8 cellular contexts compared by ENCODE assay signal in genomic region chr17:20008242-20009051, GRCh38. TPM values are rescaled to one million over a fixed set of nuclear protein-coding genes. Genes with fewer than 3 reads are reported as not detected.
DNase-seq lines count a peak whose midpoint lies in the region; ATAC-seq and TF ChIP-seq lines count a peak whose summit lies in the region.

No MANE protein-coding gene starts in this region.

- H3K4me2 ChIP-seq in HCT116 (ENCODE audit: low read length): peak overlapping the region; percentile 91

- TF ChIP-seq CTCF in HCT116 (IDR thresholded peaks at IDR 0.05 in 2 of 3, conservative IDR thresholded peaks at IDR 0.05 in 1 of 3; ENCODE audit: borderline replicate concordance in 1 of 3, insufficient read depth in 1 of 3, low read depth in 2 of 3, low read length in 2 of 3) (no peak), coronary artery (IDR thresholded peaks at IDR 0.05) (no peak), lung (IDR thresholded peaks at IDR 0.05; ENCODE audit: control extremely low read depth, extremely low read depth) (no peak)

- H3K9ac ChIP-seq in HCT116 (ENCODE audit: low read length): peak overlapping the region; percentile 26; the same call in 1 of the 2 replicates

- POLR2A ChIA-PET in HCT116 (lab: Charles Lee): interaction anchor here (0.8 to 1.7 kb wide), 2 partner anchors 12 to 141 kb away, joined by 3 read pairs; no protein-coding TSS in a partner anchor

- H3K27me3 ChIP-seq in HCT116 (ENCODE audit: insufficient read depth, low read length) (0 out of 2 replicates have a peak, but pooled peaks cover 5% of the 10 kb centered on the region), lung (ENCODE audit: control insufficient read depth, insufficient read depth) (no peaks in the 10 kb centered on the region), thymus (ENCODE audit: control insufficient read depth, insufficient read depth) (peaks cover 40% of the 10 kb centered on the region)

- H3K79me2 ChIP-seq in HCT116 (ENCODE audit: insufficient read depth, low read length): no peaks in the 10 kb centered on the region

- ATAC-seq in HCT116: peak; percentile 64
- ATAC-seq in lung (ENCODE audit: insufficient read depth, low FRiP score): peak; percentile 40
- no peak for ATAC-seq in HG03025 (IDR thresholded peaks at IDR 0.05; ENCODE audit: low FRiP score, unreplicated experiment)

- H3K27ac ChIP-seq in HCT116 (ENCODE audit: low read depth, low read length): peak overlapping the region; percentile 30; the same call in 1 of the 2 replicates
- H3K27ac ChIP-seq in coronary artery: peak overlapping the region; percentile 80 to 86
- H3K27ac ChIP-seq in lung (ENCODE audit: low read depth in 1 of 2, low read length in 1 of 2): peak overlapping the region in 1 of 2 donors; percentile 22
- no peak overlapping the region for H3K27ac ChIP-seq in thymus (ENCODE audit: low read depth)

- RAD21 ChIA-PET in HCT116 (lab: Charles Lee; ENCODE audit: low non-redundant PET in 1 of 2, low total read pairs in 2 of 2, uncharacterized antibody in 2 of 2, unreplicated experiment in 2 of 2): interaction anchor here in 1 of 2 experiments (2.3 kb wide), 1 partner anchor 16 kb away, joined by 7 read pairs; no protein-coding TSS in a partner anchor

- H3K4me3 ChIP-seq in HCT116 (replicated peaks in 1 of 2; ENCODE audit: low read depth in 1 of 2, low read length in 2 of 2): peak overlapping the region; percentile 59 to 71
- H3K4me3 ChIP-seq in coronary artery: peak overlapping the region; percentile 76
- H3K4me3 ChIP-seq in lung: peak overlapping the region; percentile 43
- H3K4me3 ChIP-seq in thymus (ENCODE audit: low read length): peak overlapping the region; percentile 53

- H3K9me2 ChIP-seq in HCT116 (ENCODE audit: insufficient read depth): no peaks in the 10 kb centered on the region

- no peaks in the 10 kb centered on the region for H4K20me1 ChIP-seq in HCT116 (ENCODE audit: insufficient read depth)

- BruUV-seq in HCT116 (replicated peaks; lab: Mats Ljungman, UMichigan): no TSS peak

- TF ChIP-seq POLR2A in HCT116 (IDR thresholded peaks at IDR 0.05; ENCODE audit: borderline replicate concordance, extremely low read depth, insufficient read depth, insufficient read length): no peak

- peak overlapping the region; percentile 62 for H2AFZ ChIP-seq in HCT116 (ENCODE audit: low read depth, low read length, poor library complexity, severe bottlenecking)

- peak; percentile 2 for DNase-seq in NCI-H2196 (lab: John Stamatoyannopoulos, UW; ENCODE audit: unreplicated experiment)
- no peak for DNase-seq in NCI-H2196 treated with DMSO at 0.1 percent for 48 hours (lab: John Stamatoyannopoulos, UW; ENCODE audit: unreplicated experiment)
- no peak for DNase-seq in HCT116 (ENCODE audit: low read depth, low spot score)
- peak; percentile 44 for DNase-seq in RKO (ENCODE audit: low spot score)
- DNase-seq in coronary artery (ENCODE audit: low spot score): peak; percentile 78
- peak; percentile 24 for DNase-seq in lung (ENCODE audit: low spot score)

- H3K4me1 ChIP-seq in HCT116 (ENCODE audit: control insufficient read depth in 1 of 2, insufficient read depth in 2 of 2, low read length in 2 of 2) (peaks cover 5 to 25% of the 10 kb centered on the region in 2 experiments; a peak in 2 of 4 replicates), lung (ENCODE audit: control insufficient read depth in 2 of 2, insufficient read depth in 2 of 2, low read length in 2 of 2) (peaks cover 0 to 4% of the 10 kb centered on the region in 2 donors), thymus (ENCODE audit: control insufficient read depth, insufficient read depth, low read length) (peaks cover 14% of the 10 kb centered on the region)

- H3K9me3 ChIP-seq in HCT116 (ENCODE audit: control insufficient read depth in 1 of 2, insufficient read depth in 1 of 2, low read depth in 1 of 2, low read length in 2 of 2) (no peaks in the 10 kb centered on the region), lung (ENCODE audit: control insufficient read depth in 2 of 2, insufficient read depth in 1 of 2, low read length in 1 of 2) (no peaks in the 10 kb centered on the region), thymus (ENCODE audit: control insufficient read depth) (peaks cover 2% of the 10 kb centered on the region)

- CTCF ChIA-PET in HCT116 (lab: Charles Lee): interaction anchor here (0.9 to 2.9 kb wide), 5 partner anchors 12 to 108 kb away, joined by 3 to 47 read pairs (median 3); no protein-coding TSS in a partner anchor

- intact Hi-C loops in HCT116 (cut with micrococcal nuclease): loop anchor here (5.0 kb wide), 1 partner anchor 89 kb away; no protein-coding TSS in a partner anchor

- TF ChIP-seq RAD21 in HCT116 (IDR thresholded peaks at IDR 0.05; ENCODE audit: low read depth): no peak

- WGBS in lung, 2 donors: 28 to 32% methylated on average over 35 of the region's 35 CpGs
- WGBS in thymus: 35% methylated on average over 35 of the region's 35 CpGs

- H3K36me3 ChIP-seq in HCT116 (ENCODE audit: control insufficient read depth in 1 of 2, insufficient read depth in 2 of 2, low read length in 2 of 2) (no peaks in the 10 kb centered on the region), lung (ENCODE audit: control insufficient read depth in 2 of 2, insufficient read depth in 2 of 2, low read length in 2 of 2) (no peaks in the 10 kb centered on the region), thymus (ENCODE audit: control insufficient read depth, insufficient read depth) (no peaks in the 10 kb centered on the region)

TF ChIP-seq in HCT116, 20 proteins besides CTCF, POLR2A, EP300 and RAD21:
- TF ChIP-seq SRF (IDR thresholded peaks at IDR 0.05; ENCODE audit: low read depth): no peak
- 0 out of 2 replicates have a peak, but pooled peaks have one; percentile 0 for TF ChIP-seq CBX3 (IDR thresholded peaks at IDR 0.05; ENCODE audit: low read depth)
- TF ChIP-seq SIN3A (IDR thresholded peaks at IDR 0.05; ENCODE audit: low read depth): no peak
- peak; percentile 10; the same call in 1 of the 2 replicates for TF ChIP-seq MAX (IDR thresholded peaks at IDR 0.05)
TF ChIP-seq in HCT116: peak in this region for 2.

RNA-seq across cellular contexts. Expression of gene SPECC1, which starts 0.7 kb away (rescaled TPM):
- total RNA-seq in HCT116 (2021; ENCODE audit: unreplicated experiment) (43.5 TPM), lung (10 to 100 TPM; 19.3 to 27.1 TPM)
- polyA plus RNA-seq in HCT116 (2012): 16.7 and 18.5 TPM in 2 replicates
- polyA plus RNA-seq in lung (10 to 100 TPM in 1 of 2 donors, 1 to 10 TPM in 1; 8.8 to 10.2 TPM), thymus (7.6 TPM)

RNA-seq across cellular contexts. Expression of gene AKAP10, which starts 30.8 kb away (rescaled TPM):
- 31.6 TPM for total RNA-seq in HCT116 (2021; ENCODE audit: unreplicated experiment)
- 14.6 TPM in 2 replicates for polyA plus RNA-seq in HCT116 (2012)
- total RNA-seq in lung: 10 to 100 TPM; 38.1 to 49.8 TPM
- 10 to 100 TPM in 1 of 2 donors, 1 to 10 TPM in 1; 5.8 to 11.7 TPM for polyA plus RNA-seq in lung
- 14.3 TPM for polyA plus RNA-seq in thymus

Comparison
In these comparisons a context has a peak if more than half of its experiments do, and no peak if none do; other contexts are left out.
1. DNase-seq: peak in NCI-H2196 (single experiment), RKO (single experiment), coronary artery (single experiment) and lung (single experiment); none in NCI-H2196 treated with DMSO at 0.1 percent for 48 hours (single experiment) and HCT116 (single experiment).
2. Peak in every context shown above with its lines, with median percentiles within 50 percentile points of each other: H3K4me3 ChIP-seq.